1 cellular context compared by ENCODE assay signal in genomic region chr18:22933206-22933957, GRCh38.
TF ChIP-seq lines count a peak whose summit lies in the region.

Gene RBBP8 (plus strand): TSS chr18:22933328. CDS start chr18:22936852, 3,524 bp downstream.

TF ChIP-seq in K562, 482 proteins besides CTCF, POLR2A, EP300 and RAD21 (continued from another document):
- TF ChIP-seq TSHZ1 (CRISPR knock-in tag; IDR thresholded peaks at IDR 0.05) (no peak), BRD9 (IDR thresholded peaks at IDR 0.05; ENCODE audit: low read depth, partially characterized antibody) (no peak), ADNP (tag; IDR thresholded peaks at IDR 0.05) (no peak), KDM5B (IDR thresholded peaks at IDR 0.05; ENCODE audit: insufficient replicate concordance, low read depth, low read length) (peak; percentile 93), BRF2 (IDR thresholded peaks at IDR 0.05; ENCODE audit: borderline replicate concordance, insufficient read depth, insufficient read length) (no peak), ZBTB11 (CRISPR knock-in tag; IDR thresholded peaks at IDR 0.05) (peak in 1 of 3 experiments; percentile 70; a peak in 1 of 6 replicates), DLX4 (CRISPR knock-in tag; IDR thresholded peaks at IDR 0.05) (no peak), ZNF23 (CRISPR knock-in tag; IDR thresholded peaks at IDR 0.05) (no peak), FOXO4 (CRISPR knock-in tag; IDR thresholded peaks at IDR 0.05) (0 out of 2 replicates have a peak, but pooled peaks have one; percentile 12), FIP1L1 (IDR thresholded peaks at IDR 0.05; ENCODE audit: low read depth, low read length, poor library complexity, severe bottlenecking) (peak; percentile 61), ELK3 (CRISPR knock-in tag; IDR thresholded peaks at IDR 0.05) (no peak), GMEB1 (CRISPR knock-in tag; IDR thresholded peaks at IDR 0.05) (no peak), ZNF146 (CRISPR knock-in tag; IDR thresholded peaks at IDR 0.05; ENCODE audit: unreplicated experiment) (no peak), POLR3A (IDR thresholded peaks at IDR 0.05; ENCODE audit: borderline replicate concordance, extremely low read depth, insufficient read depth, insufficient read length) (no peak), ZNF324 (CRISPR knock-in tag; IDR thresholded peaks at IDR 0.05) (no peak), FOXA3 (CRISPR knock-in tag; conservative IDR thresholded peaks at IDR 0.05 in 1 of 2, IDR thresholded peaks at IDR 0.05 in 1 of 2) (no peak), ZNF431 (CRISPR knock-in tag; IDR thresholded peaks at IDR 0.05) (no peak), BCOR (IDR thresholded peaks at IDR 0.05) (no peak), HNRNPLL (IDR thresholded peaks at IDR 0.05; ENCODE audit: low read depth, low read length, poor library complexity, severe bottlenecking) (peak; percentile 65), ZNF551 (CRISPR knock-in tag; IDR thresholded peaks at IDR 0.05) (no peak), CC2D1A (IDR thresholded peaks at IDR 0.05) (no peak), MEIS2 (IDR thresholded peaks at IDR 0.05; ENCODE audit: partially characterized antibody) (peak; percentile 82), ZBTB9 (CRISPR knock-in tag; IDR thresholded peaks at IDR 0.05) (no peak), XRCC4 (IDR thresholded peaks at IDR 0.05; ENCODE audit: extremely low read depth, insufficient read depth, insufficient read length) (no peak), YBX1 (IDR thresholded peaks at IDR 0.05) (no peak), ZNF589 (CRISPR knock-in tag; IDR thresholded peaks at IDR 0.05; ENCODE audit: low read depth) (no peak), ZNF785 (CRISPR knock-in tag; IDR thresholded peaks at IDR 0.05) (no peak), BDP1 (IDR thresholded peaks at IDR 0.05; ENCODE audit: insufficient read depth, insufficient read length) (no peak), SIRT6 (IDR thresholded peaks at IDR 0.05; ENCODE audit: low read depth, low read length) (no peak), POLR2AphosphoS5 (IDR thresholded peaks at IDR 0.05; ENCODE audit: control insufficient read depth, insufficient read depth, low read depth, low read length) (0 out of 2 replicates have a peak, but pooled peaks have one; percentile 21), HMG20B (CRISPR knock-in tag; IDR thresholded peaks at IDR 0.05) (no peak), FOXK2 (conservative IDR thresholded peaks at IDR 0.05 in 1 of 2, IDR thresholded peaks at IDR 0.05 in 1 of 2; ENCODE audit: low read depth in 2 of 2) (no peak), USF1 (CRISPR knock-in tag; IDR thresholded peaks at IDR 0.05) (no peak)
